In the genomic region with DNA sequence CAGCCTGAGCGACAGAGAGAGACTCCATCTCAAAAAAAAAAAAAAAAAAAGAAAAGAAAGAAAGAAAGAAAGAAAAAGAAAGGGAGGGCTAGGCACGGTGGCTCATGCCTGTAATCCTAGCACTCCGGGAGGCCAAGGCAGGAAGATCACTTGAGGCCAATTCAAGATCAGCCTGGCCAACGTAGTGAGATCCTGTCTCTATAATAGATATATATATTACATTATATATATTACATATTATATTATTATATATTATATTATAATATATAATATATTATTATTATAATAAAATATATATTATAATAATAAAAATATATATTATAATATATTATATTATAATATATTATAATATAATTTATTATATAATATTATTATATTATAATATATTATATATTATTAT, we compare ENCODE assay signal across 23 cellular contexts.
"Had no signal": no experiment of that assay in that cellular context is flagged by ENCODE, and none has a peak within 500 bp of the region (broad histone marks: within the 10 kb centered on the region; RNA-seq: fewer than 3 reads in every experiment).

No MANE protein-coding gene starts in this region.

- DNase-seq: dermis blood vessel endothelial cell; dorsolateral prefrontal cortex; effector CD4-positive, alpha-beta T cell; effector memory CD4-positive, alpha-beta T cell; foreskin keratinocyte; heart left ventricle; hypothalamus; immature natural killer cell; islet precursor cell; kidney; kidney glomerular epithelial cell; left colon; left ventricle myocardium superior; lower lobe of right lung; mesenchymal stem cell; mucosa of descending colon; naive B cell; naive thymus-derived CD8-positive, alpha-beta T cell had no signal

- H3K27ac Mint-ChIP-seq: immature natural killer cell, naive B cell had no signal

- ATAC-seq: left colon; lower lobe of right lung; mucosa of descending colon; naive thymus-derived CD8-positive, alpha-beta T cell had no signal

- H3K27ac ChIP-seq: foreskin keratinocyte, hepatocyte had no signal

- H3K9me3 ChIP-seq: esophagus muscularis mucosa, gastroesophageal sphincter, heart left ventricle, lower lobe of right lung, mucosa of descending colon had no signal

- H3K4me3 ChIP-seq: coronary artery, esophagus muscularis mucosa, gastroesophageal sphincter, hepatocyte, lower lobe of right lung, mucosa of descending colon had no signal

- H3K9me3 Mint-ChIP-seq: immature natural killer cell; mesothelial cell of epicardium; naive B cell; naive thymus-derived CD8-positive, alpha-beta T cell had no signal

- H3K27me3 Mint-ChIP-seq: naive B cell; naive thymus-derived CD8-positive, alpha-beta T cell had no signal

- H3K4me3 Mint-ChIP-seq: immature natural killer cell; mesothelial cell of epicardium; naive B cell; naive thymus-derived CD8-positive, alpha-beta T cell had no signal

- H3K27me3 ChIP-seq: dorsolateral prefrontal cortex, esophagus muscularis mucosa, foreskin keratinocyte, gastroesophageal sphincter, heart left ventricle, hepatocyte had no signal
